Comparison of ENCODE assay signal across 10 cellular contexts in genomic region chr11:47979378-47980092, GRCh38. TPM values are rescaled to one million over a fixed set of nuclear protein-coding genes. Genes with fewer than 3 reads are reported as not detected.
DNase-seq lines count a peak whose midpoint lies in the region; FAIRE-seq lines count a peak whose summit lies in the region.
"Had no signal": no experiment of that assay in that cellular context is flagged by ENCODE, and none has a peak within 500 bp of the region (broad histone marks: within the 10 kb centered on the region; RNA-seq: fewer than 3 reads in every experiment).

No MANE protein-coding gene starts in this region.

- H3K27ac ChIP-seq in SJSA1 (peak overlapping the region; percentile 62), trophoblast cell (ENCODE audit: low read depth, low read length) (peak overlapping the region; percentile 61)

- no CpG with 5 or more reads among the region's 19 CpGs for WGBS in trophoblast cell (ENCODE audit: extremely low coverage, insufficient coverage, insufficient read length)

- H2BK5ac ChIP-seq in trophoblast cell (ENCODE audit: low read depth, low read length, poor library complexity): peak overlapping the region; percentile 32

- H3K4ac ChIP-seq in trophoblast cell (ENCODE audit: low read depth, low read length): peak overlapping the region; percentile 57

- H3K4me1 ChIP-seq in SJSA1 (replicated peaks): peaks cover 40% of the 10 kb centered on the region
- H3K4me1 ChIP-seq in trophoblast cell (ENCODE audit: control insufficient read depth in 1 of 2, insufficient read depth in 2 of 2, low read length in 2 of 2): peaks cover 10 to 14% of the 10 kb centered on the region in 2 experiments

- H3K27me3 ChIP-seq in SJSA1 (replicated peaks): no peaks in the 10 kb centered on the region
- H3K27me3 ChIP-seq in trophoblast cell (ENCODE audit: insufficient read depth, low read length): no peaks in the 10 kb centered on the region

- peak overlapping the region; percentile 67 for H4K8ac ChIP-seq in trophoblast cell (ENCODE audit: low read depth, low read length)

- DNase-seq in NCI-H1092 treated with DMSO at 0.1 percent for 48 hours (lab: John Stamatoyannopoulos, UW) (peak; percentile 22), NCI-H1092 (lab: John Stamatoyannopoulos, UW) (no peak), SJSA1 (ENCODE audit: low read depth in 1 of 2, low spot score in 2 of 2) (peak in 1 of 2 experiments; percentile 23), germinal center (ENCODE audit: low spot score) (peak; percentile 15), trophoblast cell (no peak), NCI-H2227 treated with DMSO at 0.1 percent for 48 hours (lab: John Stamatoyannopoulos, UW) (no peak), activated gamma-delta T cell treated with Interleukin-2 at 50 U/mL for 16 hours (no peak), RCC 7860 (ENCODE audit: low spot score) (no peak)

- peak overlapping the region; percentile 55 for H4K12ac ChIP-seq in trophoblast cell (ENCODE audit: low read depth, low read length)

- H2AFZ ChIP-seq in trophoblast cell (ENCODE audit: insufficient read depth, low read length, poor library complexity): no peak overlapping the region

- peak overlapping the region; percentile 62 for H4K91ac ChIP-seq in trophoblast cell (ENCODE audit: low read depth, low read length)

- peak overlapping the region; percentile 52 for H3K4me2 ChIP-seq in trophoblast cell (ENCODE audit: low read length)

- H3K79me2 ChIP-seq in trophoblast cell (ENCODE audit: control insufficient read depth, insufficient read depth, low read length, poor library complexity): peaks cover 4% of the 10 kb centered on the region

- H2BK12ac ChIP-seq in trophoblast cell (ENCODE audit: low read length): peak overlapping the region; percentile 30

- peak overlapping the region; percentile 11 for H3K9ac ChIP-seq in trophoblast cell (ENCODE audit: low read length)

- H3K79me1 ChIP-seq in trophoblast cell (ENCODE audit: low read length): peaks cover 11% of the 10 kb centered on the region

- H3K23ac ChIP-seq in trophoblast cell (ENCODE audit: low read length): no peak overlapping the region

- H2AK5ac ChIP-seq in trophoblast cell (ENCODE audit: low read length): peak overlapping the region; percentile 71

- H2BK120ac ChIP-seq in trophoblast cell (ENCODE audit: insufficient read depth, low read length, poor library complexity): peak overlapping the region; percentile 89

- H3K18ac ChIP-seq in trophoblast cell (ENCODE audit: low read length): peak overlapping the region; percentile 64

- peak overlapping the region; percentile 59 for H3K14ac ChIP-seq in trophoblast cell (ENCODE audit: low read length)

- H3K36me3 ChIP-seq in SJSA1 (peaks cover 25% of the 10 kb centered on the region), trophoblast cell (ENCODE audit: control insufficient read depth in 1 of 2, insufficient read depth in 2 of 2, low read length in 2 of 2) (no peaks in the 10 kb centered on the region)

- H3K9me3 ChIP-seq in SJSA1 (replicated peaks) (no peaks in the 10 kb centered on the region), trophoblast cell (ENCODE audit: insufficient read depth, low read depth, low read length) (no peaks in the 10 kb centered on the region)

- no peak for FAIRE-seq in RCC 7860 (lab: Jason Lieb, UNC)
- FAIRE-seq: A204.1, TTC549 had no signal

- H3K4me3 ChIP-seq in SJSA1 (peak overlapping the region; percentile 98), trophoblast cell (ENCODE audit: low read depth, low read length) (peak overlapping the region; percentile 83)

RNA-seq across cellular contexts. Expression of gene PTPRJ, which starts 0.8 kb away (rescaled TPM):
- 10.2 and 19.8 TPM in 2 replicates for total RNA-seq in SJSA1 (2014; rRNA removed; shearing (Covaris generic))
- polyA plus RNA-seq in trophoblast cell (2013): 5.4 TPM in 2 replicates

Comparison
In these comparisons a context has a peak if more than half of its experiments do, and no peak if none do; other contexts are left out.
1. DNase-seq: peak in NCI-H1092 treated with DMSO at 0.1 percent for 48 hours (single experiment) and germinal center (single experiment); none in NCI-H1092 (single experiment), trophoblast cell (0 of 2), NCI-H2227 treated with DMSO at 0.1 percent for 48 hours (single experiment), activated gamma-delta T cell treated with Interleukin-2 at 50 U/mL for 16 hours (single experiment) and RCC 7860 (single experiment).